9 cellular contexts compared by ENCODE assay signal in genomic region chr2:216500572-216500971, GRCh38. TPM values are rescaled to one million over a fixed set of nuclear protein-coding genes. Genes with fewer than 3 reads are reported as not detected.
DNase-seq lines count a peak whose midpoint lies in the region; ATAC-seq lines count a peak whose summit lies in the region.
"Had no signal": no experiment of that assay in that cellular context is flagged by ENCODE, and none has a peak within 500 bp of the region (broad histone marks: within the 10 kb centered on the region; RNA-seq: fewer than 3 reads in every experiment).

No MANE protein-coding gene starts in this region.

- peak overlapping the region; percentile 94 for H3K27ac Mint-ChIP-seq in activated naive CD4-positive, alpha-beta T cell treated with anti-CD3 and anti-CD28 coated beads, Interleukin-2, amount 10 ng/mL, durations not matched to agents 7 days and 5 days
- H3K27ac Mint-ChIP-seq in activated T-helper 1 cell treated with anti-CD3 and anti-CD28 coated beads, Interleukin-12 subunit alpha, Interleukin-12 subunit beta, Interleukin-2, Interleukin-4 antibody, amounts not matched to agents 30 ng/mL and 10 ng/mL and 1 ng/mL, durations not matched to agents 14 hours and 24 hours and 36 hours: peak overlapping the region; percentile 86
- peak overlapping the region; percentile 12 to 97 for H3K27ac Mint-ChIP-seq in stimulated activated naive CD8-positive, alpha-beta T cell treated with anti-CD3 and anti-CD28 coated beads, Interleukin-15, amount 100 ng/mL, for 72 hours

- DNase-seq in activated naive CD4-positive, alpha-beta T cell treated with anti-CD3 and anti-CD28 coated beads, Interleukin-2, amount 10 ng/mL, durations not matched to agents 7 days and 5 days: no peak
- no peak for DNase-seq in activated naive CD4-positive, alpha-beta T cell treated with anti-CD3 and anti-CD28 coated beads, Interleukin-2, amount 50 U/mL, for 16 hours
- no peak for DNase-seq in activated T-helper 1 cell treated with anti-CD3 and anti-CD28 coated beads, Interleukin-12 subunit alpha, Interleukin-12 subunit beta, Interleukin-2, Interleukin-4 antibody, amounts not matched to agents 30 ng/mL and 10 ng/mL and 1 ng/mL, durations not matched to agents 14 hours and 24 hours and 36 hours (ENCODE audit: low spot score)
- DNase-seq in stimulated activated naive CD8-positive, alpha-beta T cell treated with anti-CD3 and anti-CD28 coated beads, Interleukin-15, amount 100 ng/mL, for 72 hours: no peak
- DNase-seq in effector memory CD4-positive, alpha-beta T cell: no peak
- DNase-seq in NCI-H345 treated with DMSO at 0.1 percent for 48 hours (lab: John Stamatoyannopoulos, UW; ENCODE audit: unreplicated experiment): no peak
- DNase-seq: left lung had no signal

- no peaks in the 10 kb centered on the region for H3K9me3 Mint-ChIP-seq in activated naive CD4-positive, alpha-beta T cell treated with anti-CD3 and anti-CD28 coated beads, Interleukin-2, amount 10 ng/mL, durations not matched to agents 7 days and 5 days
- H3K9me3 Mint-ChIP-seq in activated T-helper 1 cell treated with anti-CD3 and anti-CD28 coated beads, Interleukin-12 subunit alpha, Interleukin-12 subunit beta, Interleukin-2, Interleukin-4 antibody, amounts not matched to agents 30 ng/mL and 10 ng/mL and 1 ng/mL, durations not matched to agents 14 hours and 24 hours and 36 hours: no peaks in the 10 kb centered on the region
- H3K9me3 Mint-ChIP-seq in stimulated activated naive CD8-positive, alpha-beta T cell treated with anti-CD3 and anti-CD28 coated beads, Interleukin-15, amount 100 ng/mL, for 72 hours: no peaks in the 10 kb centered on the region

- intact Hi-C loops in activated T-helper 1 cell treated with anti-CD3 and anti-CD28 coated beads, Interleukin-12 subunit alpha, Interleukin-12 subunit beta, Interleukin-2, Interleukin-4 antibody, amounts not matched to agents 30 ng/mL and 10 ng/mL and 1 ng/mL, durations not matched to agents 14 hours and 24 hours and 36 hours (cut with micrococcal nuclease): no loop called here

- no peaks in the 10 kb centered on the region for H3K9me3 ChIP-seq in iPS-15b (ENCODE audit: control insufficient read depth, insufficient read depth, low read length)
- H3K9me3 ChIP-seq in effector memory CD4-positive, alpha-beta T cell (ENCODE audit: control insufficient read depth, low read length): no peaks in the 10 kb centered on the region
- H3K9me3 ChIP-seq: left lung had no signal

- H3K9ac ChIP-seq in iPS-15b (ENCODE audit: low read depth, low read length): peak overlapping the region; percentile 99

- peaks cover 41% of the 10 kb centered on the region for H3K36me3 ChIP-seq in iPS-15b (ENCODE audit: control insufficient read depth, insufficient read depth, low read length)
- H3K36me3 ChIP-seq in effector memory CD4-positive, alpha-beta T cell (ENCODE audit: control insufficient read depth, insufficient read depth, low read length): peaks cover 49% of the 10 kb centered on the region

- H3K27ac ChIP-seq in effector memory CD4-positive, alpha-beta T cell (ENCODE audit: insufficient read depth, low read length, poor library complexity, severe bottlenecking): no peak overlapping the region
- H3K27ac ChIP-seq: left lung had no signal

- H3K4me3 Mint-ChIP-seq in activated naive CD4-positive, alpha-beta T cell treated with anti-CD3 and anti-CD28 coated beads, Interleukin-2, amount 10 ng/mL, durations not matched to agents 7 days and 5 days: peak overlapping the region; percentile 98
- H3K4me3 Mint-ChIP-seq in activated T-helper 1 cell treated with anti-CD3 and anti-CD28 coated beads, Interleukin-12 subunit alpha, Interleukin-12 subunit beta, Interleukin-2, Interleukin-4 antibody, amounts not matched to agents 30 ng/mL and 10 ng/mL and 1 ng/mL, durations not matched to agents 14 hours and 24 hours and 36 hours: peak overlapping the region; percentile 93
- peak overlapping the region; percentile 87 to 92 for H3K4me3 Mint-ChIP-seq in stimulated activated naive CD8-positive, alpha-beta T cell treated with anti-CD3 and anti-CD28 coated beads, Interleukin-15, amount 100 ng/mL, for 72 hours

- ATAC-seq in stimulated activated naive CD8-positive, alpha-beta T cell treated with anti-CD3 and anti-CD28 coated beads, Interleukin-15, amount 100 ng/mL, for 72 hours: no peak
- no peak for ATAC-seq in HG02981 (IDR thresholded peaks at IDR 0.05; ENCODE audit: unreplicated experiment)
- ATAC-seq: left lung had no signal

- H3K4me1 Mint-ChIP-seq in activated naive CD4-positive, alpha-beta T cell treated with anti-CD3 and anti-CD28 coated beads, Interleukin-2, amount 10 ng/mL, durations not matched to agents 7 days and 5 days: peaks cover 64% of the 10 kb centered on the region
- H3K4me1 Mint-ChIP-seq in activated T-helper 1 cell treated with anti-CD3 and anti-CD28 coated beads, Interleukin-12 subunit alpha, Interleukin-12 subunit beta, Interleukin-2, Interleukin-4 antibody, amounts not matched to agents 30 ng/mL and 10 ng/mL and 1 ng/mL, durations not matched to agents 14 hours and 24 hours and 36 hours (ENCODE audit: low read depth): peaks cover 68% of the 10 kb centered on the region
- peaks cover 74% of the 10 kb centered on the region for H3K4me1 Mint-ChIP-seq in stimulated activated naive CD8-positive, alpha-beta T cell treated with anti-CD3 and anti-CD28 coated beads, Interleukin-15, amount 100 ng/mL, for 72 hours

- H3K36me3 Mint-ChIP-seq in activated naive CD4-positive, alpha-beta T cell treated with anti-CD3 and anti-CD28 coated beads, Interleukin-2, amount 10 ng/mL, durations not matched to agents 7 days and 5 days: peaks cover 58% of the 10 kb centered on the region
- peaks cover 56% of the 10 kb centered on the region for H3K36me3 Mint-ChIP-seq in activated T-helper 1 cell treated with anti-CD3 and anti-CD28 coated beads, Interleukin-12 subunit alpha, Interleukin-12 subunit beta, Interleukin-2, Interleukin-4 antibody, amounts not matched to agents 30 ng/mL and 10 ng/mL and 1 ng/mL, durations not matched to agents 14 hours and 24 hours and 36 hours (ENCODE audit: low read depth)

- peak overlapping the region; percentile 93 for H3K4me3 ChIP-seq in iPS-15b (ENCODE audit: low read depth, low read length)
- no peak overlapping the region for H3K4me3 ChIP-seq in effector memory CD4-positive, alpha-beta T cell (ENCODE audit: insufficient read depth, low read depth, low read length, poor library complexity, severe bottlenecking)

- H3K27me3 Mint-ChIP-seq in activated naive CD4-positive, alpha-beta T cell treated with anti-CD3 and anti-CD28 coated beads, Interleukin-2, amount 10 ng/mL, durations not matched to agents 7 days and 5 days: no peaks in the 10 kb centered on the region
- no peaks in the 10 kb centered on the region for H3K27me3 Mint-ChIP-seq in activated T-helper 1 cell treated with anti-CD3 and anti-CD28 coated beads, Interleukin-12 subunit alpha, Interleukin-12 subunit beta, Interleukin-2, Interleukin-4 antibody, amounts not matched to agents 30 ng/mL and 10 ng/mL and 1 ng/mL, durations not matched to agents 14 hours and 24 hours and 36 hours (ENCODE audit: insufficient read depth)
- no peaks in the 10 kb centered on the region for H3K27me3 Mint-ChIP-seq in stimulated activated naive CD8-positive, alpha-beta T cell treated with anti-CD3 and anti-CD28 coated beads, Interleukin-15, amount 100 ng/mL, for 72 hours

- CTCF ChIA-PET in activated naive CD4-positive, alpha-beta T cell treated with anti-CD3 and anti-CD28 coated beads, Interleukin-2, amount 10 ng/mL, durations not matched to agents 7 days and 5 days (lab: Charles Lee): interaction anchor here (1.3 kb wide), 1 partner anchor 165 kb away, joined by 3 read pairs; no protein-coding TSS in a partner anchor

- H3K27me3 ChIP-seq in iPS-15b (ENCODE audit: control insufficient read depth, insufficient read depth, low read length): no peaks in the 10 kb centered on the region
- H3K27me3 ChIP-seq in effector memory CD4-positive, alpha-beta T cell (replicated peaks; ENCODE audit: control insufficient read depth, insufficient read depth, low read length, poor library complexity, severe bottlenecking): no peaks in the 10 kb centered on the region
- H3K27me3 ChIP-seq: left lung had no signal

- peaks cover 7% of the 10 kb centered on the region for H3K4me1 ChIP-seq in iPS-15b (ENCODE audit: control insufficient read depth, insufficient read depth, low read length)
- H3K4me1 ChIP-seq in effector memory CD4-positive, alpha-beta T cell (ENCODE audit: control insufficient read depth, insufficient read depth, low read length, poor library complexity, severe bottlenecking): peaks cover 20% of the 10 kb centered on the region

RNA-seq across cellular contexts. Expression of gene RPL37A, which starts 1.9 kb away (rescaled TPM):
- total RNA-seq in activated T-helper 1 cell treated with anti-CD3 and anti-CD28 coated beads, Interleukin-12 subunit alpha, Interleukin-12 subunit beta, Interleukin-2, Interleukin-4 antibody, amounts not matched to agents 30 ng/mL and 10 ng/mL and 1 ng/mL, durations not matched to agents 14 hours and 24 hours and 36 hours: 2,803 and 2,922 TPM in 2 replicates
